In the genomic region with DNA sequence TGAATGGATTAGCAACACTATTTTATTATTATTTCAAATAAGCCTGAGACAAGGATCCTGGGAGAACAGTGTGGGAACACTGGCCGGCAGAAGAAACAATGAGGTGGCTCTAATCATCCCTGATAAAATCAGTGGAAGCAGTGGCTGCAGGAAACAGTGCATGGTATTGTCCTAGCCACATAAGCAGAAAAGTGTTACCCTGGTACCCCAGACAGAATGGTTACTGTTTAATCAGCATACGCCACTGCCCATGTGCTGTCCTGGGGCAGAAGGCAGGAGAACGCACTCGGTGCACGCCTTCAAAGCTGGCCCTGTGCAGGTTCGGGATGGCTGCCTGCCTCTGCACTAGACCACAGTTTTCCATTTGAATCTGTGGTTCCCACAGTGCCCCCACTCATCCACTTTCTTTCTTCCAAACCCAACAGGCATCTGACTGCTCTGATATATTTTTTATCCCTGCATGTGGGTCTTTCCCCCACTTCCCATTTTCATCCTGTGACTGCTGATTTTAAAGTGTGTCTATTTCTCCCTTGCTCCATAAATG, we compare ENCODE assay signal across 27 cellular contexts. TPM values are rescaled to one million over a fixed set of nuclear protein-coding genes. Genes with fewer than 3 reads are reported as not detected.
DNase-seq lines count a peak whose midpoint lies in the region; ATAC-seq, FAIRE-seq and TF ChIP-seq lines count a peak whose summit lies in the region.
"Had no signal": no experiment of that assay in that cellular context is flagged by ENCODE, and none has a peak within 500 bp of the region (broad histone marks: within the 10 kb centered on the region; RNA-seq: fewer than 3 reads in every experiment).

No MANE protein-coding gene starts in this region.

- H3K36me3 ChIP-seq in GM23338 (ENCODE audit: insufficient read depth), result no peaks in the 10 kb centered on the region
- no peaks in the 10 kb centered on the region for H3K36me3 ChIP-seq in H1 (ENCODE audit: control insufficient read depth in 2 of 4, insufficient read depth in 4 of 4, low read length in 3 of 4)
- H3K36me3 ChIP-seq in mucosa of descending colon (ENCODE audit: low read depth), result no peaks in the 10 kb centered on the region
- H3K36me3 ChIP-seq: Peyer's patch had no signal

- peak overlapping the region; percentile 82; the same call in 1 of the 2 replicates for H2BK15ac ChIP-seq in H1 (ENCODE audit: low read length)

- ATAC-seq in GM23338 (no peak), mucosa of descending colon (no peak), GM21825 (IDR thresholded peaks at IDR 0.05; ENCODE audit: unreplicated experiment) (no peak)
- ATAC-seq: A549 had no signal

- no peak overlapping the region for H2AK5ac ChIP-seq in H1 (ENCODE audit: low read depth, low read length)

- H2AFZ ChIP-seq in GM23338, result no peak overlapping the region
- no peak overlapping the region for H2AFZ ChIP-seq in H1 (ENCODE audit: low read length)
- H2AFZ ChIP-seq: GM23248 had no signal

- H3K14ac ChIP-seq in H1 (ENCODE audit: insufficient read length), result no peak overlapping the region

- no peak overlapping the region for H3K9ac ChIP-seq in H1 (replicated peaks in 1 of 4; ENCODE audit: extremely low read depth in 1 of 4, low read depth in 3 of 4, low read length in 3 of 4)
- H3K9ac ChIP-seq: GM23248, SK-N-SH had no signal

- H2BK20ac ChIP-seq in H1 (ENCODE audit: low read length), result no peak overlapping the region

- H3K23me2 ChIP-seq in H1 (ENCODE audit: low read depth, low read length), result no peaks in the 10 kb centered on the region; the same call in none of the 2 replicates

- H3K4me2 ChIP-seq in GM23338 (peak overlapping the region; percentile 56), H1 (ENCODE audit: insufficient read depth in 1 of 2, low read depth in 2 of 2, low read length in 2 of 2) (peak overlapping the region in 1 of 2 experiments; percentile 26; a peak in 1 of 4 replicates)
- H3K4me2 ChIP-seq: A549, SK-N-SH had no signal

- H3K27ac ChIP-seq in GM23338 (ENCODE audit: low read depth) (no peak overlapping the region), H1 (ENCODE audit: low read depth, low read length) (no peak overlapping the region), RWPE1 (no peak overlapping the region)
- H3K27ac ChIP-seq: A549, GM23248, Peyer's patch had no signal

- no peak overlapping the region for H4K8ac ChIP-seq in H1 (ENCODE audit: extremely low read depth, insufficient read depth, low read length)

- TF ChIP-seq POLR2A in H1 (IDR thresholded peaks at IDR 0.05; ENCODE audit: control extremely low read depth in 1 of 2, low read depth in 2 of 2, low read length in 2 of 2), result no peak

- H2BK12ac ChIP-seq in H1 (ENCODE audit: low read depth, low read length), result 0 out of 2 replicates have a peak overlapping the region, but pooled peaks have one; percentile 19

- H3K9me3 Mint-ChIP-seq in GM23338 (peaks cover 2% of the 10 kb centered on the region; the same call in 1 of the 3 replicates), neural crest cell (peaks cover 3% of the 10 kb centered on the region)

- 0 out of 2 replicates have a peak overlapping the region, but pooled peaks have one; percentile 40 for H2BK5ac ChIP-seq in H1 (ENCODE audit: low read depth, low read length)

- no peak overlapping the region for H4K5ac ChIP-seq in H1 (ENCODE audit: insufficient read length, low read depth, low read length)

- no peak overlapping the region for H3K23ac ChIP-seq in H1 (ENCODE audit: insufficient read length)

- H3K36me3 Mint-ChIP-seq in GM23338 (ENCODE audit: low read depth) (peaks cover 8% of the 10 kb centered on the region; the same call in 2 of the 3 replicates), neural crest cell (ENCODE audit: low read depth) (no peaks in the 10 kb centered on the region)

- H3K9me2 ChIP-seq in GM23338 (ENCODE audit: insufficient read depth), result peaks cover 13% of the 10 kb centered on the region; the same call in 1 of the 2 replicates
- H3K9me2 ChIP-seq: SK-N-SH had no signal

- TF ChIP-seq CTCF in GM23338 (conservative IDR thresholded peaks at IDR 0.05; ENCODE audit: low read depth in 2 of 2) (no peak), H1 (IDR thresholded peaks at IDR 0.05; ENCODE audit: control extremely low read depth in 1 of 3, insufficient read depth in 1 of 3, low read depth in 1 of 3, low read length in 3 of 3) (no peak), neural crest cell (conservative IDR thresholded peaks at IDR 0.05) (no peak), mucosa of descending colon (IDR thresholded peaks at IDR 0.05) (no peak), RWPE1 (conservative IDR thresholded peaks at IDR 0.05; ENCODE audit: low read depth) (no peak)

- POLR2A ChIA-PET in H1 (lab: Charles Lee; ENCODE audit: partially characterized antibody) (no interaction called here), RWPE1 (lab: Yijun Ruan, JAX; ENCODE audit: low non-redundant PET) (no interaction called here)

- H4K91ac ChIP-seq in H1 (replicated peaks; ENCODE audit: insufficient read length, low read length), result no peak overlapping the region

- H3K9me3 ChIP-seq in H1 (ENCODE audit: insufficient read depth in 2 of 2, low read depth in 1 of 2, low read length in 1 of 2) (no peaks in the 10 kb centered on the region), mucosa of descending colon (no peaks in the 10 kb centered on the region)
- H3K9me3 ChIP-seq: A549, Peyer's patch, SK-N-SH had no signal

- no peak for FAIRE-seq in H1 (lab: Jason Lieb, UNC)
- FAIRE-seq: A549, GM18507 had no signal

- no peak for TF ChIP-seq EP300 in H1 (IDR thresholded peaks at IDR 0.05; ENCODE audit: borderline replicate concordance in 1 of 2, low read depth in 2 of 2, low read length in 2 of 2)

- H3K27ac Mint-ChIP-seq in GM23338 (no peak overlapping the region), neural crest cell (ENCODE audit: unreplicated experiment) (peak overlapping the region; percentile 46)

- peak overlapping the region; percentile 44; the same call in 1 of the 2 replicates for H3K18ac ChIP-seq in H1 (ENCODE audit: extremely low read depth, low read length)

- H3K4me3 ChIP-seq in GM23338 (no peak overlapping the region), H1 (ENCODE audit: extremely low read depth in 1 of 4, insufficient read depth in 2 of 4, low read depth in 3 of 4, low read length in 4 of 4) (no peak overlapping the region), mucosa of descending colon (no peak overlapping the region)
- H3K4me3 ChIP-seq: A549, GM23248, Peyer's patch had no signal

- intact Hi-C loops in mucosa of descending colon (cut with DNase I, micrococcal nuclease), result no loop called here

- H3K4ac ChIP-seq in H1 (replicated peaks; ENCODE audit: insufficient read length, low read depth, low read length), result no peak overlapping the region

- peaks cover 2% of the 10 kb centered on the region; the same call in 1 of the 2 replicates for H3K79me1 ChIP-seq in H1 (ENCODE audit: low read depth, low read length)

- H3K4me3 Mint-ChIP-seq in GM23338, result no peak overlapping the region
- no peak overlapping the region for H3K4me3 Mint-ChIP-seq in neural crest cell

- no peak overlapping the region for H3K56ac ChIP-seq in H1 (replicated peaks; ENCODE audit: insufficient read length, low read depth, low read length)

- DNase-seq in GM23338 (ENCODE audit: low spot score), result no peak
- DNase-seq in H1 (ENCODE audit: low read depth in 1 of 2, low spot score in 2 of 2), result peak in 1 of 2 experiments; percentile 39
- no peak for DNase-seq in neural crest cell (ENCODE audit: low read depth, low spot score)
- DNase-seq in mucosa of descending colon, result no peak
- no peak for DNase-seq in NCI-H1930 (lab: John Stamatoyannopoulos, UW)
- DNase-seq in RWPE1 (ENCODE audit: low spot score), result no peak
- DNase-seq: Calu3, DMS79 treated with DMSO at 0.1 percent for 48 hours, GF-D8, GM23248, HCEC 1CT, NCI-H1092, NCI-H1417 treated with DMSO at 0.1 percent for 48 hours, NCI-H1694 treated with DMSO at 0.1 percent for 48 hours, NCI-H2081 treated with DMSO at 0.1 percent for 48 hours, NCI-H2171, NCI-H226, NCI-H510A, NCI-H69, Peyer's patch, SIG-M5, SK-N-SH, SW 1271 had no signal

- H4K20me1 ChIP-seq in GM23338 (replicated peaks; ENCODE audit: insufficient read depth) (no peaks in the 10 kb centered on the region), H1 (replicated peaks in 1 of 2; ENCODE audit: control insufficient read depth in 1 of 2, insufficient read depth in 2 of 2, low read length in 2 of 2) (no peaks in the 10 kb centered on the region)

- peaks cover 55% of the 10 kb centered on the region for H3K4me1 ChIP-seq in GM23338 (ENCODE audit: insufficient read depth)
- peaks cover 6 to 31% (median 24%) of the 10 kb centered on the region in 4 experiments for H3K4me1 ChIP-seq in H1 (replicated peaks in 1 of 4; ENCODE audit: control insufficient read depth in 3 of 4, insufficient read depth in 4 of 4, low read length in 3 of 4)
- H3K4me1 ChIP-seq in mucosa of descending colon (ENCODE audit: low read depth), result no peaks in the 10 kb centered on the region
- H3K4me1 ChIP-seq: A549, Peyer's patch had no signal

- no peak overlapping the region for H2BK120ac ChIP-seq in H1 (replicated peaks; ENCODE audit: low read depth, low read length)

- WGBS in H1 (ENCODE audit: extremely low coverage in 1 of 2, insufficient coverage in 1 of 2, insufficient read length in 1 of 2, insufficient replicate concordance in 2 of 2, low coverage in 1 of 2, low lambda C conversion rate in 2 of 2, missing lambda C conversion rate in 1 of 2), 2 experiments, result 96% methylated on average over 6 of the region's 6 CpGs; no CpG with 5 or more reads in 1 of the 2 experiments

- peaks cover 9% of the 10 kb centered on the region for H3K27me3 Mint-ChIP-seq in GM23338 (ENCODE audit: insufficient read depth, low read depth, poor library complexity)
- H3K27me3 Mint-ChIP-seq in neural crest cell (ENCODE audit: low read depth), result no peaks in the 10 kb centered on the region

- TF ChIP-seq RAD21 in H1 (IDR thresholded peaks at IDR 0.05 in 1 of 2, conservative IDR thresholded peaks at IDR 0.05 in 1 of 2; ENCODE audit: low read depth in 2 of 2, low read length in 2 of 2), result no peak

- H3K4me1 Mint-ChIP-seq in GM23338, result peaks cover 56% of the 10 kb centered on the region
- H3K4me1 Mint-ChIP-seq in neural crest cell, result peaks cover 84% of the 10 kb centered on the region

- CTCF ChIA-PET in H1 (lab: Charles Lee; ENCODE audit: partially characterized antibody) (no interaction called here), RWPE1 (lab: Yijun Ruan, JAX) (no interaction called here)

- H3K27me3 ChIP-seq in GM23338 (ENCODE audit: insufficient read depth) (peaks cover 4% of the 10 kb centered on the region; the same call in 1 of the 2 replicates), H1 (replicated peaks in 1 of 4; ENCODE audit: control insufficient read depth in 3 of 4, extremely low read depth in 1 of 4, insufficient read depth in 3 of 4, low read length in 3 of 4) (peaks cover 0 to 3% (median under 1%) of the 10 kb centered on the region in 4 experiments; a peak in 2 of 7 replicates)
- H3K27me3 ChIP-seq: Peyer's patch had no signal

- peaks cover 20% of the 10 kb centered on the region for H3K79me2 ChIP-seq in GM23338 (replicated peaks; ENCODE audit: insufficient read depth)
- no peaks in the 10 kb centered on the region for H3K79me2 ChIP-seq in H1 (ENCODE audit: control insufficient read depth in 1 of 2, insufficient read depth in 2 of 2, low read length in 2 of 2)

- H3F3A ChIP-seq in GM23338 (replicated peaks; ENCODE audit: low read depth), result 0 out of 2 replicates have a peak, but pooled peaks cover 7% of the 10 kb centered on the region

RNA-seq across cellular contexts. Expression of gene OPCML, which starts 25.7 kb away (rescaled TPM):
- 2.4 and 4.4 TPM in 2 replicates for total RNA-seq in GM23338 (2014; rRNA removed; shearing (Covaris generic))
- polyA plus RNA-seq in GM23338 (2016; fragmentation: Nextera tagmentation; extraction: Ambion mirVana), result 0.68 and 1.2 TPM in 2 replicates
- 2.1 and 2.3 TPM in 2 replicates for total RNA-seq in H1 (2021; fragmentation: NEBNext Ultra II Directional; extraction: Animal tissue kit (Norgen Biotek cat#: 25700))
- 3.1 and 7.3 TPM in 2 replicates for polyA plus RNA-seq in H1 (2011; rRNA removed)
- polyA plus RNA-seq in H1 (2011; cell fraction: cytosol; rRNA removed), result 1.9 TPM
- 5.7 TPM for polyA plus RNA-seq in H1 (2011; cell fraction: nucleus; rRNA removed)
- polyA plus RNA-seq in H1 (2012, experiment 1 of 2), result 0.60 to 1.3 TPM (median 0.80 TPM) in 4 replicates
- polyA plus RNA-seq in H1 (2012, experiment 2 of 2), result 0.28 TPM
- 1.1 TPM for polyA plus RNA-seq in H1 (2013, experiment 1 of 2)
- polyA plus RNA-seq in H1 (2013, experiment 2 of 2), result 1.1 TPM
- 7.1 and 13.5 TPM in 2 replicates for polyA minus RNA-seq in H1 (2011; rRNA and poly(A)+ RNA removed)
- 5.0 TPM for polyA minus RNA-seq in H1 (2011; cell fraction: cytosol; rRNA and poly(A)+ RNA removed)
- polyA minus RNA-seq in H1 (2011; cell fraction: nucleus; rRNA and poly(A)+ RNA removed), result 15.1 TPM
- total RNA-seq in neural crest cell, result 0.91 and 1.2 TPM in 2 replicates
- under 1 TPM in 2 of 3 donors, not detected in 1; 0.10 to 0.47 TPM for total RNA-seq in mucosa of descending colon
- total RNA-seq: Calu3, HT-29, Peyer's patch had no signal
- polyA plus RNA-seq: A549, SK-N-SH had no signal
